8 cellular contexts compared by ENCODE assay signal in the genomic region with DNA sequence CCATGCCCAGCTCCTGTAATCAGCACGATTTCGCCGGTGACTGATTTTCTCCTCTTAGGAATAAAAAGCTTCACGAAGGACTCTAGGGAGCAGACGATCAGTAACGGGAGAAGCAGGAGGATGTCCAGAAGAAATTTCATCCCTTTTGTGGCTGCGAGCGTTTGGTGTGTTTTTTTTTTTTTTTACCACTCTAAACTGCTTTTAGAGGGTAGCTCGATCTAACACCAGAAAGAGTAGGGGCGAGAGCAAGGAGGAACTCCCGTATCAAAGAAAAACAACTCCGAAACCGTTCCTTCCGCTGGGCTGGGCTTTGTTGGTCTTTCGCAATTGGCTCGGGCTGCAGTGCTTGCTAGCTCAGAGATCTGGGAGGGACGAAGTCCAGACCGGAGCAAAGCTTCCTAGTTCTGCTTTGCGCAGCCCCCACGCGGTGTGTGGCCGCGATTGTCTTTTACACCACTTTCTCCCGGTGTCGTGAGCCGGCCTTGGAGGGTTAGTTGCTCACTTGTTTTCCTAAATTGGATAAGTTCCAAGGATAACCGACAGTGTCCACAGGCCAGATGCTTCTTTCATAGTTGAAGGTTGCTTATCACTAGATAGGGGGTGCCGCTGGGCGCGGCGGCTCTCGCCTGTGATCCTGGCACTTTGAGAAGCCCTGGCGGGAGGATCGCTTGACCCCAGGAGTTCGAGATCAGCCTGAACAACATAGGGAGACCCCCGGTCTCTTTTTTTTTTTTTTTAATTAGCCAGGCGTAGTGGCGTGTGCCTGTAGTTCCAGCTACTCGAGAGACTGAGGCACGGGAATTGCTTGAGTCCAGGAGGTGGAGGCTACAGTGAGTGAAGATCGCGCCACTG. TPM values are rescaled to one million over a fixed set of nuclear protein-coding genes. Genes with fewer than 3 reads are reported as not detected.
A peak's percentile ranks its signal among the peaks of the same experiment; 100 is the strongest.
DNase-seq lines count a peak whose midpoint lies in the region; ATAC-seq and TF ChIP-seq lines count a peak whose summit lies in the region.

A gene with protein sequence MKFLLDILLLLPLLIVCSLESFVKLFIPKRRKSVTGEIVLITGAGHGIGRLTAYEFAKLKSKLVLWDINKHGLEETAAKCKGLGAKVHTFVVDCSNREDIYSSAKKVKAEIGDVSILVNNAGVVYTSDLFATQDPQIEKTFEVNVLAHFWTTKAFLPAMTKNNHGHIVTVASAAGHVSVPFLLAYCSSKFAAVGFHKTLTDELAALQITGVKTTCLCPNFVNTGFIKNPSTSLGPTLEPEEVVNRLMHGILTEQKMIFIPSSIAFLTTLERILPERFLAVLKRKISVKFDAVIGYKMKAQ (minus strand): TSS at position 258 of the 852 bp plus-strand sequence. CDS start 118 bp downstream, at position 140.

- H3K36me3 ChIP-seq in BLaER1, result peaks cover 16% of the 10 kb centered on the region
- no peaks in the 10 kb centered on the region for H3K36me3 ChIP-seq in colonic mucosa

- H4K20me1 ChIP-seq in BLaER1, result no peaks in the 10 kb centered on the region

- peak; percentile 99 for ATAC-seq in GM19324 (IDR thresholded peaks at IDR 0.05; ENCODE audit: low FRiP score, unreplicated experiment)
- peak; percentile 100 for ATAC-seq in HG03469 (IDR thresholded peaks at IDR 0.05; ENCODE audit: unreplicated experiment)

- H3K27me3 ChIP-seq in BLaER1 (no peaks in the 10 kb centered on the region), colonic mucosa (no peaks in the 10 kb centered on the region), layer of hippocampus (ENCODE audit: control insufficient read depth, insufficient read depth, low read length) (no peaks in the 10 kb centered on the region)

- peak within 1 kb of the TSS; percentile 93 for H3K4me3 Mint-ChIP-seq in activated CD4-positive, alpha-beta T cell treated with anti-CD3 and anti-CD28 coated beads, Interleukin-2, amount 10 ng/mL, durations not matched to agents 24 days and 14 days

- peak within 1 kb of the TSS; percentile 84 for H3K27ac ChIP-seq in BLaER1
- peak within 1 kb of the TSS; percentile 92 for H3K27ac ChIP-seq in colonic mucosa
- peak within 1 kb of the TSS; percentile 83 for H3K27ac ChIP-seq in layer of hippocampus (ENCODE audit: low read depth, low read length)

- H3K9ac ChIP-seq in BLaER1, result peak within 1 kb of the TSS; percentile 88
- peak within 1 kb of the TSS; percentile 77 to 99 for H3K9ac ChIP-seq in colonic mucosa (ENCODE audit: low read depth in 2 of 2, low read length in 2 of 2)

- H3K4me3 ChIP-seq in BLaER1, result peak within 1 kb of the TSS; percentile 79
- H3K4me3 ChIP-seq in colonic mucosa, result peak within 1 kb of the TSS; percentile 52

- H3K4me1 ChIP-seq in BLaER1 (peaks cover 30% of the 10 kb centered on the region), colonic mucosa (no peaks in the 10 kb centered on the region)

- no peak for TF ChIP-seq CTCF in colonic mucosa (IDR thresholded peaks at IDR 0.05)

- DNase-seq in NCI-H526 treated with DMSO at 0.1 percent for 48 hours (lab: John Stamatoyannopoulos, UW) (peak; percentile 72), colonic mucosa (peak; percentile 97)
- peak; percentile 94 for DNase-seq in activated CD4-positive, alpha-beta T cell treated with anti-CD3 and anti-CD28 coated beads, Interleukin-2, amount 10 ng/mL, durations not matched to agents 24 days and 14 days
- DNase-seq in stimulated activated CD4-positive, alpha-beta T cell treated with anti-CD3 and anti-CD28 coated beads, Interleukin-1b, Interleukin-23, amount 100 ng/mL, for 4 hours (ENCODE audit: low read depth in 2 of 2), result peak; percentile 47 to 54

- H3K27ac Mint-ChIP-seq in activated CD4-positive, alpha-beta T cell treated with anti-CD3 and anti-CD28 coated beads, Interleukin-2, amount 10 ng/mL, durations not matched to agents 24 days and 14 days, result peak within 1 kb of the TSS; percentile 88

- no peaks in the 10 kb centered on the region for H3K9me3 Mint-ChIP-seq in activated CD4-positive, alpha-beta T cell treated with anti-CD3 and anti-CD28 coated beads, Interleukin-2, amount 10 ng/mL, durations not matched to agents 24 days and 14 days

- peaks cover 8% of the 10 kb centered on the region for H3K27me3 Mint-ChIP-seq in activated CD4-positive, alpha-beta T cell treated with anti-CD3 and anti-CD28 coated beads, Interleukin-2, amount 10 ng/mL, durations not matched to agents 24 days and 14 days

- H3K9me3 ChIP-seq in BLaER1, result peaks cover 26% of the 10 kb centered on the region
- no peaks in the 10 kb centered on the region for H3K9me3 ChIP-seq in colonic mucosa

- H3K4me2 ChIP-seq in BLaER1, result peak within 1 kb of the TSS; percentile 90

- H3K36me3 Mint-ChIP-seq in activated CD4-positive, alpha-beta T cell treated with anti-CD3 and anti-CD28 coated beads, Interleukin-2, amount 10 ng/mL, durations not matched to agents 24 days and 14 days (ENCODE audit: low read depth), result peaks cover 11% of the 10 kb centered on the region

- intact Hi-C loops in activated CD4-positive, alpha-beta T cell treated with anti-CD3 and anti-CD28 coated beads, Interleukin-2, amount 10 ng/mL, durations not matched to agents 24 days and 14 days (cut with micrococcal nuclease), result loop anchor here (1.0 kb wide), 1 partner anchor 31 kb away; the partner anchor contains the start of gene NUDT9
- intact Hi-C loops in colonic mucosa (cut with DNase I), result no loop called here

- H3K4me1 Mint-ChIP-seq in activated CD4-positive, alpha-beta T cell treated with anti-CD3 and anti-CD28 coated beads, Interleukin-2, amount 10 ng/mL, durations not matched to agents 24 days and 14 days, result peaks cover 27% of the 10 kb centered on the region

RNA-seq across cellular contexts. Expression of the gene that starts here (rescaled TPM):
- 12.1 and 13.0 TPM in 2 replicates for total RNA-seq in activated CD4-positive, alpha-beta T cell treated with anti-CD3 and anti-CD28 coated beads, Interleukin-2, amount 10 ng/mL, durations not matched to agents 24 days and 14 days
- 100 to 1,000 TPM; 138 to 219 TPM for total RNA-seq in colonic mucosa

Comparison
In these comparisons a context has a peak if more than half of its experiments do, and no peak if none do; other contexts are left out.
1. Peak in every context shown above with its lines: DNase-seq, ATAC-seq, H3K4me3 ChIP-seq and H3K27ac ChIP-seq.